Comparison of ENCODE assay signal across 21 cellular contexts in the genomic region with DNA sequence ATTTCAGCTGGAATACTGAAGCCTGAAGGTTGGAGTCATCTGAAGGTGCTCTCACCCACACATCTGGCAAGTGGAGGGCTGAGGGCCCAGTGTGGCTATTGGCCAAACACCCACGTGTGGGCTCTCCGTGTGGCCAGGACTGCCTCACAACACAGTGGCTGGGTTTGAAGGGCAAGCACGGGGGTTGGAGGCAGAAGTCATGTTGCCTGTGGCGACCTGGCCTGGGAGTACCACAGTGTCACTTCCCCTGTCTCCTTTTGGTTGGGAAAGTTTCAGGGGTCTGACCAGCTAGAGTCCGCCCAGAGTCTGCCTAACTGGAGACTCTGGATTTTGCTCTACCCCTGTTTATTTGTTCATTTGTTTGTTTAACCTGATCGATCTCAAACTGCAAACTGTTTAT.
"Had no signal": no experiment of that assay in that cellular context is flagged by ENCODE, and none has a peak within 500 bp of the region (broad histone marks: within the 10 kb centered on the region; RNA-seq: fewer than 3 reads in every experiment).

No MANE protein-coding gene starts in this region.

- H3K4me2 ChIP-seq: hepatocyte had no signal

- DNase-seq: activated CD4-positive, alpha-beta T cell treated with anti-CD3 and anti-CD28 coated beads, Interleukin-2, amount 50 U/mL, for 1 hour; activated T-cell treated with anti-CD3 and anti-CD28 coated beads, Interleukin-2, amount 50 U/mL, for 1 hour; amniotic stem cell; effector memory CD8-positive, alpha-beta T cell; foreskin fibroblast; left colon; right cardiac atrium; small intestine; stimulated activated CD4-positive, alpha-beta T cell treated with anti-CD3 and anti-CD28 coated beads, Interleukin-15, amount 100 ng/mL, for 24 hours; stimulated activated CD4-positive, alpha-beta T cell treated with anti-CD3 and anti-CD28 coated beads, Interleukin-4, amount 100 ng/mL, for 1 hour; stimulated activated naive CD8-positive, alpha-beta T cell treated with anti-CD3 and anti-CD28 coated beads, Interleukin-15, amount 100 ng/mL, for 72 hours; T-helper 1 cell; T1000 had no signal

- H3K36me3 Mint-ChIP-seq: mesothelial cell of epicardium, type B pancreatic cell had no signal

- H3K4me1 ChIP-seq: prostate gland had no signal

- H2AFZ ChIP-seq: hepatocyte had no signal

- H3K36me3 ChIP-seq: prostate gland had no signal

- H3K79me2 ChIP-seq: hepatocyte had no signal

- H3K27ac ChIP-seq: epithelial cell of prostate, hepatocyte, prostate gland had no signal

- H3K4me1 Mint-ChIP-seq: mesothelial cell of epicardium had no signal

- ATAC-seq: activated naive CD4-positive, alpha-beta T cell treated with anti-CD3 and anti-CD28 coated beads, Interleukin-2, amount 50 U/mL, for 72 hours; effector memory CD8-positive, alpha-beta T cell; left colon; right cardiac atrium; stimulated activated naive CD8-positive, alpha-beta T cell treated with anti-CD3 and anti-CD28 coated beads, Interleukin-15, amount 100 ng/mL, for 72 hours had no signal

- H3K4me3 ChIP-seq: hepatocyte, lung, prostate gland had no signal

- H3K9me3 ChIP-seq: prostate gland had no signal

- H3K27ac Mint-ChIP-seq: activated naive CD4-positive, alpha-beta T cell treated with anti-CD3 and anti-CD28 coated beads, Interleukin-2, amount 50 U/mL, for 72 hours; mesothelial cell of epicardium; stimulated activated naive CD8-positive, alpha-beta T cell treated with anti-CD3 and anti-CD28 coated beads, Interleukin-15, amount 100 ng/mL, for 72 hours; type B pancreatic cell had no signal

- H3K4me3 Mint-ChIP-seq: effector memory CD8-positive, alpha-beta T cell; mesothelial cell of epicardium; neural crest cell; stimulated activated naive CD8-positive, alpha-beta T cell treated with anti-CD3 and anti-CD28 coated beads, Interleukin-15, amount 100 ng/mL, for 72 hours; type B pancreatic cell had no signal

- H3K9me3 Mint-ChIP-seq: effector memory CD8-positive, alpha-beta T cell had no signal
